9 cellular contexts compared by ENCODE assay signal in the genomic region with DNA sequence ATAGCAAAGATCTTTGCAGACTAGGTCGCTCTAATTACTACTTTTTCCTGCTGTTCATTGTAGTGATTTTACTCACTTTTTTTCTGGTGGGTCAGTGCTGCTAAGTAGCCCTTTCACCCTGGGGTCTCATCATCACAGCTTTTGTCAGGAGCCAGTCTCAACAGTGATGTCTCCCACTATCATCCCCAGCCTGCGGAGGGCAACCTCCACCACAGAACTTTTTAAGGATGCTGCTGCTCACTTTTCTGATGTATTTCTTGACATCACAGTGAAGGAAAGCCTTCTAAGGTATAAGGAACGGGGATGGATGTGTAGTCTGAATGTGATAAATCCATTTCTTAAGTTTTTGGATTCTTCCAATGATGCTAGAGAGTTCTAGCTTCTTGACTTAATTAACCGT.
A peak's percentile ranks its signal among the peaks of the same experiment; 100 is the strongest.
DNase-seq lines count a peak whose midpoint lies in the region; ATAC-seq, FAIRE-seq and TF ChIP-seq lines count a peak whose summit lies in the region.
"Had no signal": no experiment of that assay in that cellular context is flagged by ENCODE, and none has a peak within 500 bp of the region (broad histone marks: within the 10 kb centered on the region; RNA-seq: fewer than 3 reads in every experiment).

No MANE protein-coding gene starts in this region.

- H3K4me1 ChIP-seq in osteoblast (ENCODE audit: insufficient read depth, low read length), result no peaks in the 10 kb centered on the region

- no peak overlapping the region for H3K4me3 ChIP-seq in cardiac fibroblast (replicated peaks in 1 of 2; ENCODE audit: low read depth in 2 of 2, low read length in 2 of 2)
- H3K4me3 ChIP-seq in osteoblast (ENCODE audit: insufficient read depth, low read length), result no peak overlapping the region

- no peaks in the 10 kb centered on the region for H3K79me2 ChIP-seq in osteoblast (ENCODE audit: insufficient read depth, low read length)

- no peak overlapping the region for H3K27ac ChIP-seq in osteoblast (ENCODE audit: low read depth, low read length)

- 0 out of 2 replicates have a peak, but pooled peaks have one; percentile 19 for TF ChIP-seq RAD21 in Ishikawa (IDR thresholded peaks at IDR 0.05; ENCODE audit: low read depth)

- no peaks in the 10 kb centered on the region for H4K20me1 ChIP-seq in osteoblast (ENCODE audit: insufficient read depth, low read length)

- peak; percentile 40 for TF ChIP-seq CTCF in cardiac fibroblast (IDR thresholded peaks at IDR 0.05; ENCODE audit: low read depth, low read length)
- peak; percentile 63 for TF ChIP-seq CTCF in osteoblast (IDR thresholded peaks at IDR 0.05; ENCODE audit: extremely low read depth, low read depth, low read length)

- no peak overlapping the region for H3K4me2 ChIP-seq in osteoblast (ENCODE audit: insufficient read depth, low read length)

- TF ChIP-seq POLR2A in GM12891 (IDR thresholded peaks at IDR 0.05; ENCODE audit: low read depth, low read length), result no peak

- H3K27me3 ChIP-seq in osteoblast (ENCODE audit: insufficient read depth, low read length), result no peaks in the 10 kb centered on the region

- H2AFZ ChIP-seq in osteoblast (ENCODE audit: low read length), result no peak overlapping the region

- H3K9me3 ChIP-seq in osteoblast (ENCODE audit: low read depth, low read length), result no peaks in the 10 kb centered on the region

- no peak for FAIRE-seq in GM12891 (lab: Jason Lieb, UNC)

- peak; percentile 2 for DNase-seq in NCI-H1105 treated with DMSO at 0.1 percent for 48 hours (lab: John Stamatoyannopoulos, UW)
- no peak for DNase-seq in NCI-H1105 (lab: John Stamatoyannopoulos, UW)
- DNase-seq in cardiac fibroblast (ENCODE audit: low read depth in 2 of 2), result peak; percentile 30 to 43
- no peak for DNase-seq in osteoblast (ENCODE audit: insufficient read length, low spot score, missing footprints)
- DNase-seq in GM12891 (ENCODE audit: insufficient read length, low spot score), result no peak
- DNase-seq: AML-193 had no signal

- ATAC-seq in GM21723 (IDR thresholded peaks at IDR 0.05; ENCODE audit: unreplicated experiment), result no peak
- ATAC-seq in HG03378 (IDR thresholded peaks at IDR 0.05; ENCODE audit: unreplicated experiment), result no peak

- TF ChIP-seq EP300 in Ishikawa (IDR thresholded peaks at IDR 0.05; ENCODE audit: borderline replicate concordance), result no peak

- H3K36me3 ChIP-seq in osteoblast (ENCODE audit: insufficient read depth, low read length), result no peaks in the 10 kb centered on the region

TF ChIP-seq in Ishikawa, 13 proteins besides CTCF, POLR2A, EP300 and RAD21:
- TF ChIP-seq USF1 (IDR thresholded peaks at IDR 0.05) (no peak), YY1 (IDR thresholded peaks at IDR 0.05; ENCODE audit: low read depth) (no peak), TAF1 (IDR thresholded peaks at IDR 0.05; ENCODE audit: low read depth) (no peak), FOXM1 (IDR thresholded peaks at IDR 0.05; ENCODE audit: borderline replicate concordance, low read depth) (no peak), NFIC (IDR thresholded peaks at IDR 0.05) (no peak), ZBTB7A (IDR thresholded peaks at IDR 0.05; ENCODE audit: low read depth) (no peak)
TF ChIP-seq in Ishikawa: peak in this region for 0.

TF ChIP-seq in GM12891, 5 proteins besides CTCF, POLR2A, EP300 and RAD21:
- TF ChIP-seq POU2F2 (IDR thresholded peaks at IDR 0.05; ENCODE audit: low read depth, low read length) (no peak), TAF1 (IDR thresholded peaks at IDR 0.05; ENCODE audit: low read depth, low read length) (no peak), POLR2AphosphoS5 (IDR thresholded peaks at IDR 0.05; ENCODE audit: low read depth, low read length) (no peak), SPI1 (IDR thresholded peaks at IDR 0.05; ENCODE audit: low read depth, low read length) (no peak), PAX5 (IDR thresholded peaks at IDR 0.05; ENCODE audit: insufficient read depth, low read length, severe bottlenecking) (no peak)
TF ChIP-seq in GM12891: peak in this region for 0.

Comparison
In these comparisons a context has a peak if more than half of its experiments do, and no peak if none do; other contexts are left out.
1. DNase-seq: peak in NCI-H1105 treated with DMSO at 0.1 percent for 48 hours (single experiment) and cardiac fibroblast (2 of 2); none in NCI-H1105 (single experiment), osteoblast (single experiment) and GM12891 (single experiment).